9 cellular contexts compared by ENCODE assay signal in genomic region chr1:211036701-211037494, GRCh38.
A peak's percentile ranks its signal among the peaks of the same experiment; 100 is the strongest.
DNase-seq lines count a peak whose midpoint lies in the region; ATAC-seq and TF ChIP-seq lines count a peak whose summit lies in the region.
"Had no signal": no experiment of that assay in that cellular context is flagged by ENCODE, and none has a peak within 500 bp of the region (broad histone marks: within the 10 kb centered on the region; RNA-seq: fewer than 3 reads in every experiment).

No MANE protein-coding gene starts in this region.

- no peaks in the 10 kb centered on the region for H3K36me3 ChIP-seq in Panc1 (ENCODE audit: control insufficient read depth, insufficient read depth, low read length)

- H3K27ac ChIP-seq in Panc1 (ENCODE audit: low read length): no peak overlapping the region

- in situ Hi-C loops in Panc1 (cut with HindIII; ENCODE audit: low pct_unique_long_range_greater_than_20kb, low sequenced_read_pairs): no loop called here

- CTCF ChIA-PET in Panc1 (lab: Charles Lee): no interaction called here

- no TSS peak for BruUV-seq in Panc1 (replicated peaks; lab: Mats Ljungman, UMichigan)

- no peak for TF ChIP-seq CTCF in Panc1 (IDR thresholded peaks at IDR 0.05)

- ATAC-seq in Panc1 (peak; percentile 92), GM21737 (IDR thresholded peaks at IDR 0.05; ENCODE audit: unreplicated experiment) (no peak)

- POLR2A ChIA-PET in Panc1 (lab: Charles Lee): no interaction called here

- H3K9me3 ChIP-seq in Panc1 (ENCODE audit: control insufficient read depth, insufficient read depth, low read depth, low read length): no peaks in the 10 kb centered on the region

- no peaks in the 10 kb centered on the region for H3K4me1 ChIP-seq in Panc1 (ENCODE audit: control insufficient read depth, insufficient read depth, low read length)

- no peak overlapping the region for H3K4me3 ChIP-seq in Panc1 (ENCODE audit: low read depth in 2 of 2, low read length in 2 of 2)

- no peaks in the 10 kb centered on the region for H3K27me3 ChIP-seq in Panc1 (ENCODE audit: control insufficient read depth, insufficient read depth, low read length)

- DNase-seq in stimulated activated CD4-positive, alpha-beta T cell treated with anti-CD3 and anti-CD28 coated beads, Interleukin-2, amount 100 ng/mL, for 4 hours (ENCODE audit: low read depth): peak; percentile 4
- DNase-seq in stimulated activated CD4-positive, alpha-beta T cell treated with anti-CD3 and anti-CD28 coated beads, Interleukin-2, amount 100 ng/mL, for 48 hours: no peak
- DNase-seq in Panc1 (ENCODE audit: low read depth, low spot score) (peak; percentile 41), fibroblast of gingiva (ENCODE audit: low read depth) (peak; percentile 56), superior temporal gyrus (ENCODE audit: extremely low spot score) (peak; percentile 53), NCI-H1105 treated with DMSO at 0.1 percent for 48 hours (lab: John Stamatoyannopoulos, UW) (no peak), hippocampal formation (lab: John Stamatoyannopoulos, UW) (no peak)
- DNase-seq: activated naive CD8-positive, alpha-beta T cell treated with anti-CD3 and anti-CD28 coated beads, Interleukin-2, amount 10 ng/mL, durations not matched to agents 7 days and 5 days had no signal

- intact Hi-C loops in Panc1 (cut with micrococcal nuclease; ENCODE audit: unreplicated experiment): no loop called here

Comparison
In these comparisons a context has a peak if more than half of its experiments do, and no peak if none do; other contexts are left out.
1. DNase-seq: peak in stimulated activated CD4-positive, alpha-beta T cell treated with anti-CD3 and anti-CD28 coated beads, Interleukin-2, amount 100 ng/mL, for 4 hours (single experiment), Panc1 (single experiment), fibroblast of gingiva (single experiment) and superior temporal gyrus (single experiment); none in stimulated activated CD4-positive, alpha-beta T cell treated with anti-CD3 and anti-CD28 coated beads, Interleukin-2, amount 100 ng/mL, for 48 hours (0 of 2), NCI-H1105 treated with DMSO at 0.1 percent for 48 hours (single experiment) and hippocampal formation (0 of 2).